Comparison of ENCODE assay signal across 1 cellular context in the genomic region with DNA sequence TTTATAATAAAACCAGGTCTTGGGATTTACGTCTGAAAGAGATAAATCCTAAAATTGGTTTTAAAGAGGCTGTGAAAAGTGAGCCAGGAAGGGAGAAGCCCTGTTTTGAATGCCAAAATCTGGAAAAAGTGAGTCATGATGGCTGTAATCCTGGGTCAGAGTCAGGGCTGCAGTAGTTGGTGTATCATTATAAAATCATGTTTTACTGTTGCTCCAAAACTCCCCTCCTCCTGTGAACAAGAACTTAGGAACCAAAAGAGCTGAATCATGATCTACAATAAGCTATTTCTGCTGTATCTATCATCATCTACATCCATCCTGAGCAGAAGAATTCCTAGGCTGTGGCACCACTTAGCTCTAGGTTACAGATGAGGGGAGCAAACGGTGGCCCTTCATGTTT.
TF ChIP-seq lines count a peak whose summit lies in the region.

No MANE protein-coding gene starts in this region.

TF ChIP-seq in GM23338, 12 proteins besides CTCF, POLR2A, EP300 and RAD21 (continued from another document):
- no peak for TF ChIP-seq EZH2 (IDR thresholded peaks at IDR 0.05; ENCODE audit: low read depth, unreplicated experiment)
- no peak for TF ChIP-seq ZNF114 (CRISPR knock-in tag; IDR thresholded peaks at IDR 0.05)
- no peak for TF ChIP-seq STAT1 (IDR thresholded peaks at IDR 0.05; ENCODE audit: unreplicated experiment)
- TF ChIP-seq ZNF331 (CRISPR knock-in tag; IDR thresholded peaks at IDR 0.05; ENCODE audit: low read depth), result no peak
- TF ChIP-seq EZH2phosphoT487 (IDR thresholded peaks at IDR 0.05; ENCODE audit: unreplicated experiment), result no peak
- TF ChIP-seq, protein P1, sequence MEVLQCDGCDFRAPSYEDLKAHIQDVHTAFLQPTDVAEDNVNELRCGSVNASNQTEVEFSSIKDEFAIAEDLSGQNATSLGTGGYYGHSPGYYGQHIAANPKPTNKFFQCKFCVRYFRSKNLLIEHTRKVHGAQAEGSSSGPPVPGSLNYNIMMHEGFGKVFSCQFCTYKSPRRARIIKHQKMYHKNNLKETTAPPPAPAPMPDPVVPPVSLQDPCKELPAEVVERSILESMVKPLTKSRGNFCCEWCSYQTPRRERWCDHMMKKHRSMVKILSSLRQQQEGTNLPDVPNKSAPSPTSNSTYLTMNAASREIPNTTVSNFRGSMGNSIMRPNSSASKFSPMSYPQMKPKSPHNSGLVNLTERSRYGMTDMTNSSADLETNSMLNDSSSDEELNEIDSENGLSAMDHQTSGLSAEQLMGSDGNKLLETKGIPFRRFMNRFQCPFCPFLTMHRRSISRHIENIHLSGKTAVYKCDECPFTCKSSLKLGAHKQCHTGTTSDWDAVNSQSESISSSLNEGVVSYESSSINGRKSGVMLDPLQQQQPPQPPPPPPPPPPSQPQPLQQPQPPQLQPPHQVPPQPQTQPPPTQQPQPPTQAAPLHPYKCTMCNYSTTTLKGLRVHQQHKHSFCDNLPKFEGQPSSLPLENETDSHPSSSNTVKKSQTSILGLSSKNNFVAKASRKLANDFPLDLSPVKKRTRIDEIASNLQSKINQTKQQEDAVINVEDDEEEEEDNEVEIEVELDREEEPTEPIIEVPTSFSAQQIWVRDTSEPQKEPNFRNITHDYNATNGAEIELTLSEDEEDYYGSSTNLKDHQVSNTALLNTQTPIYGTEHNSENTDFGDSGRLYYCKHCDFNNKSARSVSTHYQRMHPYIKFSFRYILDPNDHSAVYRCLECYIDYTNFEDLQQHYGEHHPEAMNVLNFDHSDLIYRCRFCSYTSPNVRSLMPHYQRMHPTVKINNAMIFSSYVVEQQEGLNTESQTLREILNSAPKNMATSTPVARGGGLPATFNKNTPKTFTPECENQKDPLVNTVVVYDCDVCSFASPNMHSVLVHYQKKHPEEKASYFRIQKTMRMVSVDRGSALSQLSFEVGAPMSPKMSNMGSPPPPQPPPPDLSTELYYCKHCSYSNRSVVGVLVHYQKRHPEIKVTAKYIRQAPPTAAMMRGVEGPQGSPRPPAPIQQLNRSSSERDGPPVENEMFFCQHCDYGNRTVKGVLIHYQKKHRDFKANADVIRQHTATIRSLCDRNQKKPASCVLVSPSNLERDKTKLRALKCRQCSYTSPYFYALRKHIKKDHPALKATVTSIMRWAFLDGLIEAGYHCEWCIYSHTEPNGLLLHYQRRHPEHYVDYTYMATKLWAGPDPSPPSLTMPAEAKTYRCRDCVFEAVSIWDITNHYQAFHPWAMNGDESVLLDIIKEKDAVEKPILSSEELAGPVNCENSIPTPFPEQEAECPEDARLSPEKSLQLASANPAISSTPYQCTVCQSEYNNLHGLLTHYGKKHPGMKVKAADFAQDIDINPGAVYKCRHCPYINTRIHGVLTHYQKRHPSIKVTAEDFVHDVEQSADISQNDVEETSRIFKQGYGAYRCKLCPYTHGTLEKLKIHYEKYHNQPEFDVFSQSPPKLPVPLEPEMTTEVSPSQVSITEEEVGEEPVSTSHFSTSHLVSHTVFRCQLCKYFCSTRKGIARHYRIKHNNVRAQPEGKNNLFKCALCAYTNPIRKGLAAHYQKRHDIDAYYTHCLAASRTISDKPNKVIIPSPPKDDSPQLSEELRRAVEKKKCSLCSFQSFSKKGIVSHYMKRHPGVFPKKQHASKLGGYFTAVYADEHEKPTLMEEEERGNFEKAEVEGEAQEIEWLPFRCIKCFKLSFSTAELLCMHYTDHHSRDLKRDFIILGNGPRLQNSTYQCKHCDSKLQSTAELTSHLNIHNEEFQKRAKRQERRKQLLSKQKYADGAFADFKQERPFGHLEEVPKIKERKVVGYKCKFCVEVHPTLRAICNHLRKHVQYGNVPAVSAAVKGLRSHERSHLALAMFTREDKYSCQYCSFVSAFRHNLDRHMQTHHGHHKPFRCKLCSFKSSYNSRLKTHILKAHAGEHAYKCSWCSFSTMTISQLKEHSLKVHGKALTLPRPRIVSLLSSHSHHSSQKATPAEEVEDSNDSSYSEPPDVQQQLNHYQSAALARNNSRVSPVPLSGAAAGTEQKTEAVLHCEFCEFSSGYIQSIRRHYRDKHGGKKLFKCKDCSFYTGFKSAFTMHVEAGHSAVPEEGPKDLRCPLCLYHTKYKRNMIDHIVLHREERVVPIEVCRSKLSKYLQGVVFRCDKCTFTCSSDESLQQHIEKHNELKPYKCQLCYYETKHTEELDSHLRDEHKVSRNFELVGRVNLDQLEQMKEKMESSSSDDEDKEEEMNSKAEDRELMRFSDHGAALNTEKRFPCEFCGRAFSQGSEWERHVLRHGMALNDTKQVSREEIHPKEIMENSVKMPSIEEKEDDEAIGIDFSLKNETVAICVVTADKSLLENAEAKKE (CRISPR knock-in tag; IDR thresholded peaks at IDR 0.05), result no peak
- no peak for TF ChIP-seq JUNB (IDR thresholded peaks at IDR 0.05; ENCODE audit: unreplicated experiment)
- TF ChIP-seq, protein P2, sequence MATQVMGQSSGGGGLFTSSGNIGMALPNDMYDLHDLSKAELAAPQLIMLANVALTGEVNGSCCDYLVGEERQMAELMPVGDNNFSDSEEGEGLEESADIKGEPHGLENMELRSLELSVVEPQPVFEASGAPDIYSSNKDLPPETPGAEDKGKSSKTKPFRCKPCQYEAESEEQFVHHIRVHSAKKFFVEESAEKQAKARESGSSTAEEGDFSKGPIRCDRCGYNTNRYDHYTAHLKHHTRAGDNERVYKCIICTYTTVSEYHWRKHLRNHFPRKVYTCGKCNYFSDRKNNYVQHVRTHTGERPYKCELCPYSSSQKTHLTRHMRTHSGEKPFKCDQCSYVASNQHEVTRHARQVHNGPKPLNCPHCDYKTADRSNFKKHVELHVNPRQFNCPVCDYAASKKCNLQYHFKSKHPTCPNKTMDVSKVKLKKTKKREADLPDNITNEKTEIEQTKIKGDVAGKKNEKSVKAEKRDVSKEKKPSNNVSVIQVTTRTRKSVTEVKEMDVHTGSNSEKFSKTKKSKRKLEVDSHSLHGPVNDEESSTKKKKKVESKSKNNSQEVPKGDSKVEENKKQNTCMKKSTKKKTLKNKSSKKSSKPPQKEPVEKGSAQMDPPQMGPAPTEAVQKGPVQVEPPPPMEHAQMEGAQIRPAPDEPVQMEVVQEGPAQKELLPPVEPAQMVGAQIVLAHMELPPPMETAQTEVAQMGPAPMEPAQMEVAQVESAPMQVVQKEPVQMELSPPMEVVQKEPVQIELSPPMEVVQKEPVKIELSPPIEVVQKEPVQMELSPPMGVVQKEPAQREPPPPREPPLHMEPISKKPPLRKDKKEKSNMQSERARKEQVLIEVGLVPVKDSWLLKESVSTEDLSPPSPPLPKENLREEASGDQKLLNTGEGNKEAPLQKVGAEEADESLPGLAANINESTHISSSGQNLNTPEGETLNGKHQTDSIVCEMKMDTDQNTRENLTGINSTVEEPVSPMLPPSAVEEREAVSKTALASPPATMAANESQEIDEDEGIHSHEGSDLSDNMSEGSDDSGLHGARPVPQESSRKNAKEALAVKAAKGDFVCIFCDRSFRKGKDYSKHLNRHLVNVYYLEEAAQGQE (IDR thresholded peaks at IDR 0.05; ENCODE audit: unreplicated experiment), result no peak
